Comparison of ENCODE assay signal across 27 cellular contexts in the genomic region with DNA sequence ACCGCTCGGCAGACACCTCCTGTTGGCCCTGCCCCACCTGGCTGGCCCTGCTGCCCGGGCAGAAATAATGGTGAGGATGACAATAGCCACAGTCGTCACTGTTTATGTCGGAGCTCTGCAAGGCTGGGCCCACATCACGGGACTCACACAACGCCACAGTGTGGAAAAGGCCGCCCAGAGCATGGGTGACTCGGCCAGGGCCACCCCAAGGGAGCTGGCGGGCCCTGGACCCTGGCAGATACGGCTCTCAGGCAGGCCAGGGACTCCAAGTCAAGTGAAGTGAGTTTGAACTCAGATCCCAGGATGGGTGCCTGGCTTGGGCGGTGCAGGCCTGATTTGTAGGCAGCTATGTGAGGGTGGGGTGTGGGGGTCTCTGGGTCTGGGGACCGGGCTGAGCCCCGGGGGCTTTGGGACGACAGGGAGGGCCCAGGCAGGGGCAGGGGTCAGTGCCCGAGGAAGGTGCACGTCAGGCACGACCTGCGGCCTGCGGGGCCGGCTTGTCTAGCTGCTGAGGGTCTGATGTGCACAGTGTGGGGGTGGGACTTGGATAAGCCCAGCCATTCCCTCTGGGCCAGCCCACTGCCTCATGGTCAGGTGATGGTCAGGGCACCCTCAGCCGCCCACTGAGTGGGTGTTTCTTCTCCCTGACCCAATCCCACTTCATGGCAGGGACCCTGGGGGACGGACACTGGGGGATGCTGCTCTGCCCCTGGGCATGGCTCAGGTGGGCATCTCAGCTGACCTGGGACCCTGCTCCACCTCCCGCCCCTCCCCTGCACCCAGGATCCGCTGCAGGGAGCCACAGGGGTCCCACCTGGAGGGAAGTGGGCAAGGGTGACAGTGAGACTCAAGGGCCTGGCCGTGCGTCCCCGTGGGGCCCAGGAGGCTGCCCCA. TPM values are rescaled to one million over a fixed set of nuclear protein-coding genes. Genes with fewer than 3 reads are reported as not detected.
A peak's percentile ranks its signal among the peaks of the same experiment; 100 is the strongest.
DNase-seq lines count a peak whose midpoint lies in the region; ATAC-seq and TF ChIP-seq lines count a peak whose summit lies in the region.
"Had no signal": no experiment of that assay in that cellular context is flagged by ENCODE, and none has a peak within 500 bp of the region (broad histone marks: within the 10 kb centered on the region; RNA-seq: fewer than 3 reads in every experiment).

No MANE protein-coding gene starts in this region.

- H3K36me3 ChIP-seq in right atrium auricular region (no peaks in the 10 kb centered on the region), neuronal stem cell (replicated peaks in 1 of 2; ENCODE audit: control insufficient read depth in 2 of 2, insufficient read depth in 2 of 2, low read length in 2 of 2) (no peaks in the 10 kb centered on the region), vagina (no peaks in the 10 kb centered on the region)
- H3K36me3 ChIP-seq: SJCRH30 had no signal

- H3K9ac ChIP-seq in neuronal stem cell (ENCODE audit: low read depth, low read length, poor library complexity) = peak overlapping the region; percentile 44

- no peak overlapping the region for H2AFZ ChIP-seq in neuronal stem cell (ENCODE audit: low read length)

- no CpG with 5 or more reads among the region's 28 CpGs for WGBS in neuronal stem cell (ENCODE audit: extremely low coverage in 2 of 2, insufficient read length in 2 of 2, insufficient replicate concordance in 1 of 2), 2 donors

- TF ChIP-seq POLR2A in vagina (IDR thresholded peaks at IDR 0.05) = no peak

- H3K4me1 ChIP-seq in right atrium auricular region = peaks cover 0 to 17% of the 10 kb centered on the region in 2 donors
- peaks cover 16 to 17% of the 10 kb centered on the region in 2 donors for H3K4me1 ChIP-seq in neuronal stem cell (ENCODE audit: control insufficient read depth in 2 of 2, insufficient read depth in 1 of 2, low read depth in 1 of 2, low read length in 2 of 2)
- peaks cover 18% of the 10 kb centered on the region for H3K4me1 ChIP-seq in vagina
- H3K4me1 ChIP-seq: foreskin keratinocyte had no signal

- H4K91ac ChIP-seq in neuronal stem cell (ENCODE audit: low read depth, low read length, poor library complexity) = no peak overlapping the region

- H2BK5ac ChIP-seq in neuronal stem cell (ENCODE audit: low read length) = peak overlapping the region; percentile 66

- peak overlapping the region; percentile 55 for H3K23ac ChIP-seq in neuronal stem cell (ENCODE audit: low read depth, low read length, poor library complexity)

- peaks cover 7% of the 10 kb centered on the region for H3K79me1 ChIP-seq in neuronal stem cell (ENCODE audit: low read depth, low read length)

- no peak overlapping the region for H4K8ac ChIP-seq in neuronal stem cell (ENCODE audit: low read depth, low read length)

- no peak for ATAC-seq in left ventricle myocardium superior
- ATAC-seq in HG02571 (IDR thresholded peaks at IDR 0.05; ENCODE audit: unreplicated experiment) = no peak
- ATAC-seq: activated CD8-positive, alpha-beta T cell treated with anti-CD3 and anti-CD28 coated beads for 36 hours; activated naive CD8-positive, alpha-beta T cell treated with anti-CD3 and anti-CD28 coated beads, Interleukin-2, amount 50 U/mL, for 24 hours; stimulated activated naive B cell treated with anti-CD40 and anti-IgM and Interleukin-4, amounts not matched to agents 10 μg/mL and 1 μg/mL and 100 μg/mL, for 72 hours; T-cell had no signal

- DNase-seq in left ventricle myocardium superior (peak; percentile 20), right atrium auricular region (ENCODE audit: low spot score) (no peak), epithelial cell of prostate (ENCODE audit: low read depth, low spot score) (no peak), neuronal stem cell (ENCODE audit: low spot score) (no peak), vagina (ENCODE audit: extremely low spot score in 2 of 2) (no peak), NCI-H1930 (lab: John Stamatoyannopoulos, UW) (no peak), UCSD-AML1 (lab: John Stamatoyannopoulos, UW; ENCODE audit: unreplicated experiment) (no peak)
- DNase-seq: activated CD4-positive, CD25-positive, alpha-beta regulatory T cell treated with anti-CD3 and anti-CD28 coated beads, Interleukin-2, amount 50 U/mL, for 72 hours; activated CD8-positive, alpha-beta T cell treated with anti-CD3 and anti-CD28 coated beads for 36 hours; activated effector memory CD4-positive, alpha-beta T cell treated with anti-CD3 and anti-CD28 coated beads, Interleukin-2, amount 50 U/mL, for 16 hours; activated naive CD8-positive, alpha-beta T cell treated with anti-CD3 and anti-CD28 coated beads, Interleukin-2, amount 50 U/mL, for 24 hours; CD4-positive, alpha-beta memory T cell; effector CD4-positive, alpha-beta T cell; foreskin keratinocyte; HFFc6; immature natural killer cell; MM.1S; NK-92 treated with Interleukin-12 subunit alpha and Interleukin-12 subunit beta, amount 100 ng/mL, for 24 hours; SJCRH30; stimulated activated naive B cell treated with anti-CD40 and anti-IgM and Interleukin-4, amounts not matched to agents 10 μg/mL and 1 μg/mL and 100 μg/mL, for 72 hours; T-cell; testis had no signal

- TF ChIP-seq CTCF in right atrium auricular region (IDR thresholded peaks at IDR 0.05) = no peak
- no peak for TF ChIP-seq CTCF in vagina (IDR thresholded peaks at IDR 0.05)

- H3K18ac ChIP-seq in neuronal stem cell (ENCODE audit: low read length) = peak overlapping the region; percentile 48

- intact Hi-C loops in left ventricle myocardium superior (cut with micrococcal nuclease) (no loop called here), vagina (cut with DNase I) (no loop called here)

- H3K27ac ChIP-seq in right atrium auricular region (no peak overlapping the region), epithelial cell of prostate (peak overlapping the region; percentile 80), neuronal stem cell (replicated peaks; ENCODE audit: low read length) (no peak overlapping the region), vagina (peak overlapping the region; percentile 39)
- H3K27ac ChIP-seq: foreskin keratinocyte, SJCRH30, testis had no signal

- no peak overlapping the region for H3K4ac ChIP-seq in neuronal stem cell (ENCODE audit: low read length)

- H3K9me3 ChIP-seq in right atrium auricular region (no peaks in the 10 kb centered on the region), neuronal stem cell (replicated peaks in 1 of 2; ENCODE audit: control insufficient read depth in 2 of 2, insufficient read depth in 1 of 2, low read depth in 1 of 2, low read length in 2 of 2) (no peaks in the 10 kb centered on the region), vagina (no peaks in the 10 kb centered on the region)
- H3K9me3 ChIP-seq: SJCRH30, testis had no signal

- peak overlapping the region; percentile 73 for H2BK12ac ChIP-seq in neuronal stem cell (ENCODE audit: low read length)

- no peak overlapping the region for H3K14ac ChIP-seq in neuronal stem cell (ENCODE audit: low read length)

- H2AK5ac ChIP-seq in neuronal stem cell (ENCODE audit: low read depth, low read length) = peak overlapping the region; percentile 75

- H3K27me3 ChIP-seq in right atrium auricular region (peaks cover 0 to 3% of the 10 kb centered on the region in 2 donors), neuronal stem cell (ENCODE audit: control insufficient read depth in 3 of 3, insufficient read depth in 3 of 3, low read depth in 1 of 3, low read length in 3 of 3) (peaks cover 0 to 61% (median 10%) of the 10 kb centered on the region in 3 experiments), vagina (no peaks in the 10 kb centered on the region)
- H3K27me3 ChIP-seq: testis had no signal

- H3K4me3 ChIP-seq in right atrium auricular region (no peak overlapping the region), neuronal stem cell (ENCODE audit: low read length in 2 of 2) (no peak overlapping the region), vagina (peak overlapping the region in 1 of 2 donors; percentile 26)
- H3K4me3 ChIP-seq: SJCRH30, testis had no signal

- H2BK120ac ChIP-seq in neuronal stem cell (ENCODE audit: low read depth, low read length) = no peak overlapping the region

- peak overlapping the region; percentile 85 for H2BK15ac ChIP-seq in neuronal stem cell (ENCODE audit: low read length)

- H3K4me2 ChIP-seq in neuronal stem cell (ENCODE audit: insufficient read depth, low read length, poor library complexity, severe bottlenecking) = no peak overlapping the region

RNA-seq across cellular contexts. Expression of a gene that starts 1.0 kb away (rescaled TPM):
- total RNA-seq in left ventricle myocardium superior = not detected
- total RNA-seq in right atrium auricular region = not detected
- polyA plus RNA-seq in neuronal stem cell (2013, experiment 1 of 2) = 0.03 TPM
- polyA plus RNA-seq in neuronal stem cell (2013, experiment 2 of 2) = 0.01 TPM
- total RNA-seq in vagina = 4.9 TPM
- total RNA-seq: A172; activated CD8-positive, alpha-beta T cell treated with anti-CD3 and anti-CD28 coated beads for 36 hours; CD4-positive, alpha-beta memory T cell; cerebellum; HFFc6; NCI-H460; pulmonary artery endothelial cell; SJCRH30; T-cell had no signal
- polyA plus RNA-seq: CD4-positive, alpha-beta memory T cell; immature natural killer cell had no signal

RNA-seq across cellular contexts. Expression of a gene that starts 42.8 kb away (rescaled TPM):
- total RNA-seq in left ventricle myocardium superior = 4.0 TPM
- total RNA-seq in right atrium auricular region = 1 to 10 TPM; 4.4 to 4.6 TPM
- polyA plus RNA-seq in neuronal stem cell (2013, experiment 1 of 2) = 12.3 TPM
- 11.7 TPM for polyA plus RNA-seq in neuronal stem cell (2013, experiment 2 of 2)
- 11.8 TPM for total RNA-seq in vagina

RNA-seq across cellular contexts. Expression of a gene that starts 53.2 kb away (rescaled TPM):
- total RNA-seq in left ventricle myocardium superior = 18.5 TPM
- 10 to 100 TPM; 22.5 to 27.9 TPM for total RNA-seq in right atrium auricular region
- polyA plus RNA-seq in neuronal stem cell (2013, experiment 1 of 2) = 79.8 TPM
- polyA plus RNA-seq in neuronal stem cell (2013, experiment 2 of 2) = 78.9 TPM
- 25.5 TPM for total RNA-seq in vagina
- polyA plus RNA-seq: CD4-positive, alpha-beta memory T cell had no signal

RNA-seq across cellular contexts. Expression of a gene that starts 59.8 kb away (rescaled TPM):
- total RNA-seq in left ventricle myocardium superior = 16.4 TPM
- 10 to 100 TPM; 26.8 to 32.2 TPM for total RNA-seq in right atrium auricular region
- 44.0 TPM for polyA plus RNA-seq in neuronal stem cell (2013, experiment 1 of 2)
- polyA plus RNA-seq in neuronal stem cell (2013, experiment 2 of 2) = 44.5 TPM
- 29.0 TPM for total RNA-seq in vagina

Comparison
In these comparisons a context has a peak if more than half of its experiments do, and no peak if none do; other contexts are left out.
1. H3K27ac ChIP-seq: peak in epithelial cell of prostate (single experiment) and vagina (single experiment); none in right atrium auricular region (0 of 2) and neuronal stem cell (single experiment).